In genomic region chr6:170554086-170554887, GRCh38 we compare ENCODE assay signal across 8 cellular contexts. TPM values are rescaled to one million over a fixed set of nuclear protein-coding genes. Genes with fewer than 3 reads are reported as not detected.
DNase-seq lines count a peak whose midpoint lies in the region; ATAC-seq, FAIRE-seq and TF ChIP-seq lines count a peak whose summit lies in the region.

Gene TBP, plus strand, starts transcription at chr6:170554369. Its CDS starts 2,661 bp downstream, at chr6:170557030.

- H3K27me3 ChIP-seq in adipocyte (replicated peaks; ENCODE audit: control insufficient read depth, insufficient read depth, low read length): no peaks in the 10 kb centered on the region
- no peaks in the 10 kb centered on the region for H3K27me3 ChIP-seq in pancreas
- H3K27me3 ChIP-seq in tibial artery: no peaks in the 10 kb centered on the region

- H3K9me3 ChIP-seq in adipocyte (ENCODE audit: control insufficient read depth, low read length) (no peaks in the 10 kb centered on the region), pancreas (no peaks in the 10 kb centered on the region), tibial artery (no peaks in the 10 kb centered on the region)

- TF ChIP-seq CTCF in pancreas (IDR thresholded peaks at IDR 0.05) (no peak), tibial artery (IDR thresholded peaks at IDR 0.05) (no peak)

- H3K4me1 ChIP-seq in adipocyte (ENCODE audit: control insufficient read depth, insufficient read depth, low read length): peaks cover 39% of the 10 kb centered on the region
- peaks cover 16 to 38% (median 37%) of the 10 kb centered on the region in 3 donors for H3K4me1 ChIP-seq in pancreas
- peaks cover 0 to 47% (median 39%) of the 10 kb centered on the region in 4 donors for H3K4me1 ChIP-seq in tibial artery

- H3K36me3 ChIP-seq in adipocyte (ENCODE audit: control insufficient read depth, insufficient read depth, low read length, severe bottlenecking): peaks cover 18% of the 10 kb centered on the region
- no peaks in the 10 kb centered on the region for H3K36me3 ChIP-seq in pancreas
- H3K36me3 ChIP-seq in tibial artery: peaks cover 0 to 24% (median 0%) of the 10 kb centered on the region in 3 donors

- peak within 1 kb of the TSS; percentile 75 to 94 (median 88) for H3K27ac ChIP-seq in pancreas
- peak within 1 kb of the TSS; percentile 91 to 96 for H3K27ac ChIP-seq in tibial artery

- peak within 1 kb of the TSS; percentile 99 for H3K4me3 ChIP-seq in adipocyte (ENCODE audit: low read length)
- peak within 1 kb of the TSS; percentile 77 to 96 (median 92) for H3K4me3 ChIP-seq in pancreas
- peak within 1 kb of the TSS; percentile 94 to 96 for H3K4me3 ChIP-seq in tibial artery

- intact Hi-C loops in Right ventricle myocardium superior (cut with DNase I): loop anchor here (10.0 kb wide), 1 partner anchor 799 kb away; the partner anchor contains the start of genes DYNLT2 and ERMARD
- intact Hi-C loops in pancreas (cut with DNase I): no loop called here
- intact Hi-C loops in tibial artery (cut with DNase I; ENCODE audit: low total_unique reads): loop anchor here (10.0 kb wide), 1 partner anchor 829 kb away; the partner anchor contains the start of gene PHF10

- H3K9ac ChIP-seq in adipocyte (ENCODE audit: low read length): peak within 1 kb of the TSS; percentile 100

- FAIRE-seq in GM12891 (lab: Jason Lieb, UNC) (peak; percentile 97), pancreas (lab: Jason Lieb, UNC) (peak; percentile 98)

- peak; percentile 62; the same call in 1 of the 2 replicates for TF ChIP-seq POLR2A in GM12891 (IDR thresholded peaks at IDR 0.05; ENCODE audit: low read depth, low read length)

- DNase-seq in GM12891 (ENCODE audit: insufficient read length, low spot score) (peak; percentile 70), NCI-H1417 treated with DMSO at 0.1 percent for 48 hours (lab: John Stamatoyannopoulos, UW) (peak; percentile 96), SW 1271 (lab: John Stamatoyannopoulos, UW) (peak; percentile 95 to 98), adipocyte (ENCODE audit: low read depth) (peak; percentile 99), Right ventricle myocardium superior (peak; percentile 98), pancreas (peak; percentile 94 to 98 (median 98)), tibial artery (peak; percentile 98 to 99)

- 0 to 1% methylated on average over 48 of the region's 48 CpGs for WGBS in pancreas, 2 donors

- ATAC-seq in HG02798 (IDR thresholded peaks at IDR 0.05; ENCODE audit: poor library complexity, unreplicated experiment): peak; percentile 97
- ATAC-seq in Right ventricle myocardium superior (ENCODE audit: poor library complexity): peak; percentile 97
- ATAC-seq in pancreas: peak; percentile 94 to 98 (median 96)

TF ChIP-seq in GM12891, 5 proteins besides CTCF, POLR2A, EP300 and RAD21:
- no peak for TF ChIP-seq POU2F2 (IDR thresholded peaks at IDR 0.05; ENCODE audit: low read depth, low read length)
- peak; percentile 36; the same call in 1 of the 2 replicates for TF ChIP-seq POLR2AphosphoS5 (IDR thresholded peaks at IDR 0.05; ENCODE audit: low read depth, low read length)
- TF ChIP-seq SPI1 (IDR thresholded peaks at IDR 0.05; ENCODE audit: low read depth, low read length): peak; percentile 33; the same call in 1 of the 2 replicates
- no peak for TF ChIP-seq PAX5 (IDR thresholded peaks at IDR 0.05; ENCODE audit: insufficient read depth, low read length, severe bottlenecking)
- peak; percentile 74; the same call in 1 of the 2 replicates for TF ChIP-seq TAF1 (IDR thresholded peaks at IDR 0.05; ENCODE audit: low read depth, low read length)

RNA-seq across cellular contexts. Expression of gene TBP, which starts in this region (rescaled TPM):
- polyA plus RNA-seq in GM12891 (2012; ENCODE audit: low read depth, missing spikeins): 11.2 TPM
- 8.1 TPM for total RNA-seq in Right ventricle myocardium superior
- total RNA-seq in pancreas: 1 to 10 TPM; 4.5 to 7.0 (median 6.4) TPM
- polyA plus RNA-seq in pancreas: 10 to 100 TPM in 1 of 2 donors, 1 to 10 TPM in 1; 6.7 to 17.3 TPM

Comparison
In these comparisons a context has a peak if more than half of its experiments do, and no peak if none do; other contexts are left out.
1. Peak in every context shown above with its lines: DNase-seq, ATAC-seq, H3K4me3 ChIP-seq and H3K27ac ChIP-seq.
2. intact Hi-C loops: an anchor here in Right ventricle myocardium superior (10.0 kb wide) and tibial artery (10.0 kb wide); none called in pancreas.